19 cellular contexts compared by ENCODE assay signal in the genomic region with DNA sequence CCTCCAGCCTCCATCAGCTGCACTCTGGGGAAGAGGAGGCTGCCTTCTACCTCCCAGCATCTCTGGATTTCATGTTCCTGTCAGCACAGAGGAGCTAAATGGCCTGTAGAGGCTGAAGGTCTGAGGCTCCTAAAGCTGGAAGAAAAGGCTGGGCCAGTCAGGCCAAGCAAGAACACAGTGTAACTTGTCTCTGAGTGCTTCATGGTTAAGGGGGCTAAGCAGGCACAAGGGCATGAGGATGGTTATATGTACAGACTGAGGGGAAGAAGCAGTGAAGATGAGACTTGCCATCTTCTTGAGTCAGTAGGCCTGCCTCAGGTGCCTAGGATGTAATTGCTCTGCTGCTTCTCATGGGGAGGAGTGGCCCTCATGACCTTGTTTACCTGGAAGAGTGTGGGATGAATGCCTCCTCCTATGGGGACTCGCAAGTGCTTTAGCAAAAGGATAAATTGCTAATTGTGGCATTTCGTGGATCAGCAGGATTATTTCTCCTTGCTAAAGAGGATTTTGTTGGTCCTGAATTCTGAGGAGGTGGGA. TPM values are rescaled to one million over a fixed set of nuclear protein-coding genes. Genes with fewer than 3 reads are reported as not detected.
DNase-seq lines count a peak whose midpoint lies in the region; ATAC-seq, FAIRE-seq and TF ChIP-seq lines count a peak whose summit lies in the region.
"Had no signal": no experiment of that assay in that cellular context is flagged by ENCODE, and none has a peak within 500 bp of the region (broad histone marks: within the 10 kb centered on the region; RNA-seq: fewer than 3 reads in every experiment).

No MANE protein-coding gene starts in this region.

- TF ChIP-seq POLR2A in upper lobe of left lung (IDR thresholded peaks at IDR 0.05) = no peak

- POLR2A ChIA-PET in activated CD4-positive, alpha-beta T cell treated with anti-CD3 and anti-CD28 coated beads, Interleukin-2, amount 10 ng/mL, durations not matched to agents 7 days and 5 days (lab: Charles Lee) = interaction anchor here (0.6 to 0.7 kb wide), 2 partner anchors 85 to 187 kb away, joined by 3 to 4 read pairs; no protein-coding TSS in a partner anchor
- POLR2A ChIA-PET in activated CD8-positive, alpha-beta T cell treated with anti-CD3 and anti-CD28 coated beads for 36 hours (lab: Charles Lee) = interaction anchor here (0.6 to 17.0 kb wide), 3 partner anchors 13 to 39 kb away, joined by 3 to 231 read pairs (median 3); no protein-coding TSS in a partner anchor

- H3K36me3 Mint-ChIP-seq in activated CD4-positive, alpha-beta T cell treated with anti-CD3 and anti-CD28 coated beads, Interleukin-2, amount 10 ng/mL, durations not matched to agents 7 days and 5 days (ENCODE audit: low read depth) = peaks cover 73% of the 10 kb centered on the region
- H3K36me3 Mint-ChIP-seq in activated CD8-positive, alpha-beta T cell treated with anti-CD3 and anti-CD28 coated beads for 36 hours (ENCODE audit: low read depth) = peaks cover 64% of the 10 kb centered on the region
- peaks cover 13% of the 10 kb centered on the region for H3K36me3 Mint-ChIP-seq in memory B cell
- H3K36me3 Mint-ChIP-seq: natural killer cell treated with Interleukin-12 subunit alpha and Interleukin-12 subunit beta and Interleukin-15 and Interleukin-18, amount 100 ng/mL, for 72 hours had no signal

- peak overlapping the region; percentile 70 for H3K27ac Mint-ChIP-seq in activated CD4-positive, alpha-beta T cell treated with anti-CD3 and anti-CD28 coated beads, Interleukin-2, amount 10 ng/mL, durations not matched to agents 7 days and 5 days
- H3K27ac Mint-ChIP-seq in activated CD8-positive, alpha-beta T cell treated with anti-CD3 and anti-CD28 coated beads for 36 hours = peak overlapping the region; percentile 66
- peak overlapping the region; percentile 53 for H3K27ac Mint-ChIP-seq in memory B cell

- ATAC-seq in activated CD8-positive, alpha-beta T cell treated with anti-CD3 and anti-CD28 coated beads for 36 hours = no peak
- no peak for ATAC-seq in memory B cell (ENCODE audit: low read depth)
- ATAC-seq in upper lobe of left lung (ENCODE audit: low FRiP score in 2 of 2) = no peak
- ATAC-seq: natural killer cell treated with Interleukin-12 subunit alpha and Interleukin-12 subunit beta and Interleukin-15 and Interleukin-18, amount 100 ng/mL, for 72 hours; psoas muscle had no signal

- no peak for TF ChIP-seq CTCF in D721Med (IDR thresholded peaks at IDR 0.05; ENCODE audit: insufficient read depth, missing control alignments)
- no peak for TF ChIP-seq CTCF in activated CD8-positive, alpha-beta T cell treated with anti-CD3 and anti-CD28 coated beads for 36 hours (IDR thresholded peaks at IDR 0.05)
- TF ChIP-seq CTCF in upper lobe of left lung (IDR thresholded peaks at IDR 0.05) = no peak

- WGBS in upper lobe of left lung, 2 donors = 100% methylated on average over 2 of the region's 2 CpGs

- H3K4me3 ChIP-seq in upper lobe of left lung = no peak overlapping the region
- H3K4me3 ChIP-seq: psoas muscle, tibial artery had no signal

- no peaks in the 10 kb centered on the region for H3K9me3 ChIP-seq in upper lobe of left lung
- H3K9me3 ChIP-seq: psoas muscle, tibial artery had no signal

- H3K27me3 Mint-ChIP-seq in activated CD4-positive, alpha-beta T cell treated with anti-CD3 and anti-CD28 coated beads, Interleukin-2, amount 10 ng/mL, durations not matched to agents 7 days and 5 days = no peaks in the 10 kb centered on the region
- H3K27me3 Mint-ChIP-seq in activated CD8-positive, alpha-beta T cell treated with anti-CD3 and anti-CD28 coated beads for 36 hours = no peaks in the 10 kb centered on the region
- no peaks in the 10 kb centered on the region for H3K27me3 Mint-ChIP-seq in memory B cell
- H3K27me3 Mint-ChIP-seq: natural killer cell treated with Interleukin-12 subunit alpha and Interleukin-12 subunit beta and Interleukin-15 and Interleukin-18, amount 100 ng/mL, for 72 hours had no signal

- CTCF ChIA-PET in activated CD4-positive, alpha-beta T cell treated with anti-CD3 and anti-CD28 coated beads, Interleukin-2, amount 10 ng/mL, durations not matched to agents 7 days and 5 days (lab: Charles Lee) = no interaction called here
- CTCF ChIA-PET in activated CD8-positive, alpha-beta T cell treated with anti-CD3 and anti-CD28 coated beads for 36 hours (lab: Charles Lee) = interaction anchor here (1.7 kb wide), 1 partner anchor 16 kb away, joined by 5 read pairs; no protein-coding TSS in a partner anchor

- FAIRE-seq in D721Med (lab: Jason Lieb, UNC) = peak; percentile 84
- FAIRE-seq: A204.1, colon, kidney, TTC549 had no signal

- H3K27me3 ChIP-seq in upper lobe of left lung = no peaks in the 10 kb centered on the region
- H3K27me3 ChIP-seq: tibial artery had no signal

- H3K4me3 Mint-ChIP-seq in activated CD4-positive, alpha-beta T cell treated with anti-CD3 and anti-CD28 coated beads, Interleukin-2, amount 10 ng/mL, durations not matched to agents 7 days and 5 days = no peak overlapping the region
- H3K4me3 Mint-ChIP-seq in activated CD8-positive, alpha-beta T cell treated with anti-CD3 and anti-CD28 coated beads for 36 hours = no peak overlapping the region
- H3K4me3 Mint-ChIP-seq in memory B cell = no peak overlapping the region
- H3K4me3 Mint-ChIP-seq: natural killer cell treated with Interleukin-12 subunit alpha and Interleukin-12 subunit beta and Interleukin-15 and Interleukin-18, amount 100 ng/mL, for 72 hours had no signal

- no peaks in the 10 kb centered on the region for H3K4me1 ChIP-seq in upper lobe of left lung
- H3K4me1 ChIP-seq: psoas muscle, tibial artery had no signal

- no peaks in the 10 kb centered on the region for H3K9me3 Mint-ChIP-seq in activated CD4-positive, alpha-beta T cell treated with anti-CD3 and anti-CD28 coated beads, Interleukin-2, amount 10 ng/mL, durations not matched to agents 7 days and 5 days
- H3K9me3 Mint-ChIP-seq in activated CD8-positive, alpha-beta T cell treated with anti-CD3 and anti-CD28 coated beads for 36 hours = no peaks in the 10 kb centered on the region
- H3K9me3 Mint-ChIP-seq in memory B cell = no peaks in the 10 kb centered on the region
- H3K9me3 Mint-ChIP-seq: natural killer cell treated with Interleukin-12 subunit alpha and Interleukin-12 subunit beta and Interleukin-15 and Interleukin-18, amount 100 ng/mL, for 72 hours had no signal

- no peak overlapping the region for H3K27ac ChIP-seq in upper lobe of left lung
- H3K27ac ChIP-seq: psoas muscle, tibial artery had no signal

- H3K4me1 Mint-ChIP-seq in activated CD4-positive, alpha-beta T cell treated with anti-CD3 and anti-CD28 coated beads, Interleukin-2, amount 10 ng/mL, durations not matched to agents 7 days and 5 days = peaks cover 38% of the 10 kb centered on the region
- H3K4me1 Mint-ChIP-seq in activated CD8-positive, alpha-beta T cell treated with anti-CD3 and anti-CD28 coated beads for 36 hours (ENCODE audit: low read depth) = peaks cover 53% of the 10 kb centered on the region
- peaks cover 24% of the 10 kb centered on the region for H3K4me1 Mint-ChIP-seq in memory B cell

- H3K36me3 ChIP-seq in upper lobe of left lung = peaks cover 0 to 24% (median 4%) of the 10 kb centered on the region in 4 donors

- intact Hi-C loops in activated CD8-positive, alpha-beta T cell treated with anti-CD3 and anti-CD28 coated beads for 36 hours (cut with micrococcal nuclease) = no loop called here

- no peak for DNase-seq in activated CD4-positive, alpha-beta T cell treated with anti-CD3 and anti-CD28 coated beads, Interleukin-2, amount 10 ng/mL, durations not matched to agents 7 days and 5 days
- no peak for DNase-seq in activated CD4-positive, alpha-beta T cell treated with anti-CD3 and anti-CD28 coated beads for 4 hours
- no peak for DNase-seq in D721Med (ENCODE audit: insufficient read length, low spot score)
- no peak for DNase-seq in activated CD8-positive, alpha-beta T cell treated with anti-CD3 and anti-CD28 coated beads for 36 hours
- no peak for DNase-seq in memory B cell (ENCODE audit: low spot score in 2 of 2)
- DNase-seq in stimulated activated naive CD4-positive, alpha-beta T cell (lab: John Stamatoyannopoulos, UW) = no peak
- no peak for DNase-seq in NCI-H446 treated with DMSO at 0.1 percent for 48 hours (lab: John Stamatoyannopoulos, UW)
- DNase-seq in upper lobe of left lung = no peak
- DNase-seq: DMS53, hippocampal formation, kidney, NCI-H1694 treated with DMSO at 0.1 percent for 48 hours, NCI-H2227 treated with DMSO at 0.1 percent for 48 hours, psoas muscle, tibial artery had no signal

- TF ChIP-seq EP300 in upper lobe of left lung (IDR thresholded peaks at IDR 0.05) = no peak

RNA-seq across cellular contexts. Expression of gene PSMD5, which starts 8.7 kb away (rescaled TPM):
- total RNA-seq in activated CD4-positive, alpha-beta T cell treated with anti-CD3 and anti-CD28 coated beads, Interleukin-2, amount 10 ng/mL, durations not matched to agents 7 days and 5 days = 10 to 100 TPM; 35.3 to 50.9 TPM
- 10 to 100 TPM; 52.3 to 55.3 TPM for total RNA-seq in activated CD8-positive, alpha-beta T cell treated with anti-CD3 and anti-CD28 coated beads for 36 hours
- 10 to 100 TPM; 11.4 to 56.8 (median 40.1) TPM for total RNA-seq in upper lobe of left lung

RNA-seq across cellular contexts. Expression of gene PHF19, which starts 25.5 kb away (rescaled TPM):
- total RNA-seq in activated CD4-positive, alpha-beta T cell treated with anti-CD3 and anti-CD28 coated beads, Interleukin-2, amount 10 ng/mL, durations not matched to agents 7 days and 5 days = 100 to 1,000 TPM; 331 to 351 TPM
- total RNA-seq in activated CD8-positive, alpha-beta T cell treated with anti-CD3 and anti-CD28 coated beads for 36 hours = 100 to 1,000 TPM; 210 to 216 TPM
- 10 to 100 TPM in 5 of 6 donors, 1 to 10 TPM in 1; 8.0 to 42.4 (median 19.2) TPM for total RNA-seq in upper lobe of left lung

RNA-seq across cellular contexts. Expression of gene FBXW2, which starts 58.2 kb away (rescaled TPM):
- 10 to 100 TPM; 70.9 to 83.3 TPM for total RNA-seq in activated CD4-positive, alpha-beta T cell treated with anti-CD3 and anti-CD28 coated beads, Interleukin-2, amount 10 ng/mL, durations not matched to agents 7 days and 5 days
- total RNA-seq in activated CD8-positive, alpha-beta T cell treated with anti-CD3 and anti-CD28 coated beads for 36 hours = 10 to 100 TPM; 68.8 to 68.9 TPM
- 100 to 1,000 TPM in 1 of 6 donors, 10 to 100 TPM in 5; 42.2 to 149 (median 79.7) TPM for total RNA-seq in upper lobe of left lung

Comparison
In these comparisons a context has a peak if more than half of its experiments do, and no peak if none do; other contexts are left out.
1. RNA of gene PHF19, which starts 25.5 kb away (total RNA-seq): 331 to 351 TPM in activated CD4-positive, alpha-beta T cell treated with anti-CD3 and anti-CD28 coated beads, Interleukin-2, amount 10 ng/mL, durations not matched to agents 7 days and 5 days and 210 to 216 TPM in activated CD8-positive, alpha-beta T cell treated with anti-CD3 and anti-CD28 coated beads for 36 hours; 8.0 to 42.4 TPM in upper lobe of left lung; every median in the first group is over 4 times any median in the second.
2. Peak in every context shown above with its lines, with median percentiles within 50 percentile points of each other: H3K27ac Mint-ChIP-seq.